In genomic region chr3:183884097-183884436, GRCh38 we compare ENCODE assay signal across 8 cellular contexts. TPM values are rescaled to one million over a fixed set of nuclear protein-coding genes. Genes with fewer than 3 reads are reported as not detected.
DNase-seq lines count a peak whose midpoint lies in the region; ATAC-seq, FAIRE-seq and TF ChIP-seq lines count a peak whose summit lies in the region.

No MANE protein-coding gene starts in this region.

- peak overlapping the region; percentile 79 to 94 for H3K27ac ChIP-seq in A549
- H3K27ac ChIP-seq in body of pancreas, result peak overlapping the region in 3 of 4 donors; percentile 40 to 74 (median 73)
- H3K27ac ChIP-seq in mesendoderm (ENCODE audit: low read depth, low read length), result peak overlapping the region; percentile 63

- no peak overlapping the region for H3K23ac ChIP-seq in mesendoderm (ENCODE audit: low read length)

- no peak for FAIRE-seq in A549 (lab: Jason Lieb, UNC)

- TF ChIP-seq EP300 in A549 (IDR thresholded peaks at IDR 0.05), result no peak

- POLR2A ChIA-PET in A549 (lab: Yijun Ruan, JAX), result interaction anchor here (1.2 kb wide), 1 partner anchor 11 kb away, joined by 3 read pairs; no protein-coding TSS in a partner anchor

- peak overlapping the region; percentile 94 for H2AK5ac ChIP-seq in mesendoderm (ENCODE audit: low read length)

- H3K4me2 ChIP-seq in A549 (peak overlapping the region; percentile 94), mesendoderm (ENCODE audit: low read length) (peak overlapping the region; percentile 93)

- no peak overlapping the region for H2BK15ac ChIP-seq in mesendoderm (replicated peaks; ENCODE audit: low read depth)

- H2BK5ac ChIP-seq in mesendoderm (ENCODE audit: low read length), result peak overlapping the region; percentile 88

- no peak overlapping the region for H3K4ac ChIP-seq in mesendoderm (ENCODE audit: low read depth, low read length)

- peak overlapping the region; percentile 98 for H3K9ac ChIP-seq in mesendoderm (ENCODE audit: low read length)

- H2BK120ac ChIP-seq in mesendoderm (ENCODE audit: low read depth, low read length), result no peak overlapping the region

- peaks cover 4% of the 10 kb centered on the region for H3K79me1 ChIP-seq in mesendoderm (ENCODE audit: low read length)

- peak overlapping the region; percentile 30 for H3K18ac ChIP-seq in mesendoderm (ENCODE audit: low read length)

- no peak for TF ChIP-seq RAD21 in A549 (conservative IDR thresholded peaks at IDR 0.05 in 1 of 2, IDR thresholded peaks at IDR 0.05 in 1 of 2)

- H3K9me3 ChIP-seq in A549 (no peaks in the 10 kb centered on the region), body of pancreas (no peaks in the 10 kb centered on the region)

- peaks cover 33% of the 10 kb centered on the region for H3K79me2 ChIP-seq in mesendoderm (ENCODE audit: control insufficient read depth, insufficient read depth, low read length)

- ATAC-seq in A549 (no peak), HG02571 (IDR thresholded peaks at IDR 0.05; ENCODE audit: unreplicated experiment) (peak; percentile 2), body of pancreas (no peak), HG03039 (IDR thresholded peaks at IDR 0.05; ENCODE audit: unreplicated experiment) (no peak), GM18505 (IDR thresholded peaks at IDR 0.05; ENCODE audit: unreplicated experiment) (no peak)

- intact Hi-C loops in body of pancreas (cut with DNase I), result no loop called here

- 6% methylated on average over 10 of the region's 10 CpGs for WGBS in A549 (ENCODE audit: missing lambda C conversion rate)
- WGBS in body of pancreas, 2 donors, result 1 to 2% methylated on average over 10 of the region's 10 CpGs
- no CpG with 5 or more reads among the region's 10 CpGs for WGBS in mesendoderm (ENCODE audit: extremely low coverage, insufficient coverage, low lambda C conversion rate)

- H4K8ac ChIP-seq in mesendoderm (ENCODE audit: low read depth, low read length), result no peak overlapping the region

- H3K36me3 ChIP-seq in body of pancreas (replicated peaks in 1 of 2; ENCODE audit: insufficient read depth in 1 of 2, low read depth in 2 of 2) (no peaks in the 10 kb centered on the region), mesendoderm (ENCODE audit: control insufficient read depth, insufficient read depth, low read length) (no peaks in the 10 kb centered on the region)

- CTCF ChIA-PET in A549 (lab: Yijun Ruan, JAX), result interaction anchor here (0.6 to 5.6 kb wide), 24 partner anchors 9 to 760 kb away, joined by 3 to 49 read pairs (median 5); partner anchors contain the start of gene ABCC5

- H3K4me1 ChIP-seq in A549 (peaks cover 15% of the 10 kb centered on the region; the same call in 2 of the 3 replicates), body of pancreas (peaks cover 23% of the 10 kb centered on the region), mesendoderm (ENCODE audit: control insufficient read depth, low read depth, low read length) (peaks cover 3% of the 10 kb centered on the region)

- H3K27me3 ChIP-seq in body of pancreas (no peaks in the 10 kb centered on the region), mesendoderm (ENCODE audit: insufficient read depth, low read length, poor library complexity) (no peaks in the 10 kb centered on the region)

- H3K4me3 ChIP-seq in A549, result peak overlapping the region; percentile 79
- H3K4me3 ChIP-seq in body of pancreas, result peak overlapping the region; percentile 75 to 89
- H3K4me3 ChIP-seq in mesendoderm (ENCODE audit: low read length), result peak overlapping the region; percentile 98

- TF ChIP-seq CTCF in A549 (IDR thresholded peaks at IDR 0.05) (no peak), body of pancreas (IDR thresholded peaks at IDR 0.05) (no peak)

- TF ChIP-seq POLR2A in A549 (IDR thresholded peaks at IDR 0.05; ENCODE audit: low read length) (no peak), body of pancreas (IDR thresholded peaks at IDR 0.05) (no peak), GM18505 (IDR thresholded peaks at IDR 0.05; ENCODE audit: borderline replicate concordance, extremely low read depth, insufficient read depth, insufficient read length) (no peak)

- no peak overlapping the region for H4K5ac ChIP-seq in mesendoderm (ENCODE audit: low read length)

- no peak for DNase-seq in A549 (ENCODE audit: low read depth in 1 of 2, low spot score in 1 of 2)
- no peak for DNase-seq in body of pancreas
- peak; percentile 14 for DNase-seq in mesendoderm
- DNase-seq in AG08395 (ENCODE audit: low spot score), result no peak
- DNase-seq in NCI-H1436 treated with DMSO at 0.1 percent for 48 hours (lab: John Stamatoyannopoulos, UW), result no peak

- H3K56ac ChIP-seq in mesendoderm (ENCODE audit: low read length), result peak overlapping the region; percentile 99

TF ChIP-seq in A549, 52 proteins besides CTCF, POLR2A, EP300 and RAD21:
- TF ChIP-seq ZSCAN20 (CRISPR knock-in tag; IDR thresholded peaks at IDR 0.05) (no peak), KDM5A (IDR thresholded peaks at IDR 0.05) (no peak)

RNA-seq across cellular contexts. Expression of gene PARL, which starts 0.6 kb away (rescaled TPM):
- polyA plus RNA-seq in A549 (2011; rRNA removed) (59.7 and 71.6 TPM in 2 replicates), A549 (2017; fragmentation: RNase III; extraction: RNeasy Plus Mini Kit Qiagen cat#74134 plus additional on column Dnase treatment) (45.9 to 52.7 TPM (median 48.9 TPM) in 3 replicates)
- 36.7 and 40.4 TPM in 2 replicates for polyA plus RNA-seq in A549 (2012; cell fraction: cytosol; rRNA removed)
- polyA plus RNA-seq in A549 (2012; cell fraction: nucleus; rRNA removed), result 8.0 and 16.1 TPM in 2 replicates
- 23.6 and 25.4 TPM in 2 replicates for polyA minus RNA-seq in A549 (2011; rRNA and poly(A)+ RNA removed)
- total RNA-seq in body of pancreas, result 10 to 100 TPM; 25.4 to 34.6 TPM
- polyA plus RNA-seq in mesendoderm (2013, experiment 1 of 2), result 120 TPM
- 116 TPM for polyA plus RNA-seq in mesendoderm (2013, experiment 2 of 2)

RNA-seq across cellular contexts. Expression of gene MAP6D1, which starts 58.7 kb away (rescaled TPM):
- polyA plus RNA-seq in A549 (2011; rRNA removed), result 0.45 and 1.2 TPM in 2 replicates
- polyA plus RNA-seq in A549 (2012; cell fraction: cytosol; rRNA removed), result 2.1 and 2.9 TPM in 2 replicates
- 1.5 TPM in 2 replicates for polyA plus RNA-seq in A549 (2012; cell fraction: nucleus; rRNA removed)
- 0.68 to 1.1 TPM (median 1.0 TPM) in 3 replicates for polyA plus RNA-seq in A549 (2017; fragmentation: RNase III; extraction: RNeasy Plus Mini Kit Qiagen cat#74134 plus additional on column Dnase treatment)
- polyA minus RNA-seq in A549 (2011; rRNA and poly(A)+ RNA removed), result 0.17 and 0.24 TPM in 2 replicates
- total RNA-seq in body of pancreas, result 1 to 10 TPM in 1 of 2 donors, under 1 TPM in 1; 0.99 to 7.0 TPM
- 3.7 TPM for polyA plus RNA-seq in mesendoderm (2013, experiment 1 of 2)
- 3.7 TPM for polyA plus RNA-seq in mesendoderm (2013, experiment 2 of 2)
